ENCODE assay signal across 18 cellular contexts in the genomic region with DNA sequence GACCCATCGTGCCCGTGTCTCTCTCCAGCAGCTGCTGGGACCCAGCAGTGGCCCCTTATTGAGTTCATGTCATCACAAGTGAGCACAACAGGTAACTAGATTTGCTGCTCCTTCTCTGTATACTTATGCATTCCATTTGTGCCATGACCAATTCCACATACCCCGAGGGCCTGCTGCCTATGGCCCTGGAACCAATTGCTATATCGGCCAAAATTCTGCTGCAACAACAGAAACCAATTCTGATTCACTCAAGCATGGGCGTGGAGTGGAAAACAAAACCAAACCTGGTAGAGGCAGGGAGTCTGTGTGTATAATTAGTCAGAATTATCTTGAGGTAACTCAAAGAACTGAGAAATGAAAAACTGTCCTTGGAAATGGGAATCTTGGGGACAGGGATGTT.
DNase-seq lines count a peak whose midpoint lies in the region; FAIRE-seq and TF ChIP-seq lines count a peak whose summit lies in the region.
"Had no signal": no experiment of that assay in that cellular context is flagged by ENCODE, and none has a peak within 500 bp of the region (broad histone marks: within the 10 kb centered on the region; RNA-seq: fewer than 3 reads in every experiment).

No MANE protein-coding gene starts in this region.

- no peak for TF ChIP-seq POLR2A in GM12892 (IDR thresholded peaks at IDR 0.05; ENCODE audit: low read depth, low read length)

- DNase-seq in Caki2 (ENCODE audit: low read depth) (peak; percentile 38), GM18507 (ENCODE audit: extremely low spot score, insufficient read length, low read depth) (no peak), RPMI7951 (ENCODE audit: low read depth) (peak; percentile 1), kidney tubule cell (ENCODE audit: low spot score) (peak; percentile 68), GM12892 (ENCODE audit: insufficient read length) (no peak), Ammon's horn (ENCODE audit: low spot score) (no peak)
- DNase-seq in activated CD4-positive, alpha-beta T cell treated with anti-CD3 and anti-CD28 coated beads for 48 hours: no peak
- DNase-seq: ACHN; AML-193; CD4-positive, alpha-beta memory T cell; HFFc6; MG63; NCI-H1092 treated with DMSO at 0.1 percent for 48 hours; NCI-H187 treated with DMSO at 0.1 percent for 48 hours; NCI-H2171 treated with DMSO at 0.1 percent for 48 hours; NCI-H510A treated with DMSO at 0.1 percent for 48 hours had no signal

- in situ Hi-C loops in Caki2 (cut with HindIII; ENCODE audit: low pct_unique_long_range_greater_than_20kb, low sequenced_read_pairs): no loop called here

- FAIRE-seq in GM18507 (lab: Jason Lieb, UNC): peak; percentile 53
- FAIRE-seq in GM12892 (lab: Jason Lieb, UNC): no peak
- FAIRE-seq: G401.6, GM12891 had no signal

Comparison
In these comparisons a context has a peak if more than half of its experiments do, and no peak if none do; other contexts are left out.
1. DNase-seq: peak in Caki2 (single experiment), RPMI7951 (single experiment) and kidney tubule cell (single experiment); none in GM18507 (single experiment), GM12892 (single experiment), Ammon's horn (single experiment) and activated CD4-positive, alpha-beta T cell treated with anti-CD3 and anti-CD28 coated beads for 48 hours (single experiment).